Comparison of ENCODE assay signal across 1 cellular context in the genomic region with DNA sequence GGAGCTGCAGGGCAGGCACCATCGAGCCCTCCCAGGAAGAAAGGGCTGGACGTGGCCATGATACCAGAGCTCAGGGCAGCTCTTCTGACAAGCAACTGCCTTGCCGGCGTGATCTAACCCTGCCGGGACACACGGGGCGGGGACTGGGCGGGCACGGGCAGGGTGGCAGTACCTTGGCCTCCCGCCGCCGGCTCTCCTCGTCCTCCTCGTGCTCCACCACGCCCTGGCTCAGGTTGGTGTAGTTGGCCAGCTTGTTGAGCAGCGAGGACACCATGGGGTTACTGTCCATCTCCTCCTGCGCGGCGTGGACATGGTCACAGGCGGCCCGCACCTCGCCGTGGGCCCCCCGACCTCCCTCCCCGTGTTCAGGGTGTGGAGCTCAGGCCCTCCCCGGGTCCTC.
TF ChIP-seq lines count a peak whose summit lies in the region.

No MANE protein-coding gene starts in this region.

TF ChIP-seq in K562, 482 proteins besides CTCF, POLR2A, EP300 and RAD21 (continued from another document):
- TF ChIP-seq, protein P1, sequence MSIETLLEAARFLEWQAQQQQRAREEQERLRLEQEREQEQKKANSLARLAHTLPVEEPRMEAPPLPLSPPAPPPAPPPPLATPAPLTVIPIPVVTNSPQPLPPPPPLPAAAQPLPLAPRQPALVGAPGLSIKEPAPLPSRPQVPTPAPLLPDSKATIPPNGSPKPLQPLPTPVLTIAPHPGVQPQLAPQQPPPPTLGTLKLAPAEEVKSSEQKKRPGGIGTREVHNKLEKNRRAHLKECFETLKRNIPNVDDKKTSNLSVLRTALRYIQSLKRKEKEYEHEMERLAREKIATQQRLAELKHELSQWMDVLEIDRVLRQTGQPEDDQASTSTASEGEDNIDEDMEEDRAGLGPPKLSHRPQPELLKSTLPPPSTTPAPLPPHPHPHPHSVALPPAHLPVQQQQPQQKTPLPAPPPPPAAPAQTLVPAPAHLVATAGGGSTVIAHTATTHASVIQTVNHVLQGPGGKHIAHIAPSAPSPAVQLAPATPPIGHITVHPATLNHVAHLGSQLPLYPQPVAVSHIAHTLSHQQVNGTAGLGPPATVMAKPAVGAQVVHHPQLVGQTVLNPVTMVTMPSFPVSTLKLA (conservative IDR thresholded peaks at IDR 0.05) = no peak
- TF ChIP-seq, protein P2, sequence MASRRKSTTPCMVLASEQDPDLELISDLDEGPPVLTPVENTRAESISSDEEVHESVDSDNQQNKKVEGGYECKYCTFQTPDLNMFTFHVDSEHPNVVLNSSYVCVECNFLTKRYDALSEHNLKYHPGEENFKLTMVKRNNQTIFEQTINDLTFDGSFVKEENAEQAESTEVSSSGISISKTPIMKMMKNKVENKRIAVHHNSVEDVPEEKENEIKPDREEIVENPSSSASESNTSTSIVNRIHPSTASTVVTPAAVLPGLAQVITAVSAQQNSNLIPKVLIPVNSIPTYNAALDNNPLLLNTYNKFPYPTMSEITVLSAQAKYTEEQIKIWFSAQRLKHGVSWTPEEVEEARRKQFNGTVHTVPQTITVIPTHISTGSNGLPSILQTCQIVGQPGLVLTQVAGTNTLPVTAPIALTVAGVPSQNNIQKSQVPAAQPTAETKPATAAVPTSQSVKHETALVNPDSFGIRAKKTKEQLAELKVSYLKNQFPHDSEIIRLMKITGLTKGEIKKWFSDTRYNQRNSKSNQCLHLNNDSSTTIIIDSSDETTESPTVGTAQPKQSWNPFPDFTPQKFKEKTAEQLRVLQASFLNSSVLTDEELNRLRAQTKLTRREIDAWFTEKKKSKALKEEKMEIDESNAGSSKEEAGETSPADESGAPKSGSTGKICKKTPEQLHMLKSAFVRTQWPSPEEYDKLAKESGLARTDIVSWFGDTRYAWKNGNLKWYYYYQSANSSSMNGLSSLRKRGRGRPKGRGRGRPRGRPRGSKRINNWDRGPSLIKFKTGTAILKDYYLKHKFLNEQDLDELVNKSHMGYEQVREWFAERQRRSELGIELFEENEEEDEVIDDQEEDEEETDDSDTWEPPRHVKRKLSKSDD (conservative IDR thresholded peaks at IDR 0.05; ENCODE audit: low read length) = no peak
- TF ChIP-seq TAF7 (tag; IDR thresholded peaks at IDR 0.05) (no peak), DIDO1 (tag; IDR thresholded peaks at IDR 0.05; ENCODE audit: low read depth) (no peak), TEAD2 (tag; IDR thresholded peaks at IDR 0.05) (no peak), HDAC8 (tag; IDR thresholded peaks at IDR 0.05) (no peak), MTF1 (CRISPR knock-in tag; IDR thresholded peaks at IDR 0.05; ENCODE audit: borderline replicate concordance) (no peak), ZNF408 (CRISPR knock-in tag; IDR thresholded peaks at IDR 0.05; ENCODE audit: low read depth) (no peak)
- TF ChIP-seq, protein P3, sequence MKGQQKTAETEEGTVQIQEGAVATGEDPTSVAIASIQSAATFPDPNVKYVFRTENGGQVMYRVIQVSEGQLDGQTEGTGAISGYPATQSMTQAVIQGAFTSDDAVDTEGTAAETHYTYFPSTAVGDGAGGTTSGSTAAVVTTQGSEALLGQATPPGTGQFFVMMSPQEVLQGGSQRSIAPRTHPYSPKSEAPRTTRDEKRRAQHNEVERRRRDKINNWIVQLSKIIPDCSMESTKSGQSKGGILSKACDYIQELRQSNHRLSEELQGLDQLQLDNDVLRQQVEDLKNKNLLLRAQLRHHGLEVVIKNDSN (CRISPR knock-in tag; IDR thresholded peaks at IDR 0.05) = no peak
- TF ChIP-seq, protein P4, sequence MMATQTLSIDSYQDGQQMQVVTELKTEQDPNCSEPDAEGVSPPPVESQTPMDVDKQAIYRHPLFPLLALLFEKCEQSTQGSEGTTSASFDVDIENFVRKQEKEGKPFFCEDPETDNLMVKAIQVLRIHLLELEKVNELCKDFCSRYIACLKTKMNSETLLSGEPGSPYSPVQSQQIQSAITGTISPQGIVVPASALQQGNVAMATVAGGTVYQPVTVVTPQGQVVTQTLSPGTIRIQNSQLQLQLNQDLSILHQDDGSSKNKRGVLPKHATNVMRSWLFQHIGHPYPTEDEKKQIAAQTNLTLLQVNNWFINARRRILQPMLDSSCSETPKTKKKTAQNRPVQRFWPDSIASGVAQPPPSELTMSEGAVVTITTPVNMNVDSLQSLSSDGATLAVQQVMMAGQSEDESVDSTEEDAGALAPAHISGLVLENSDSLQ (IDR thresholded peaks at IDR 0.05) = no peak
- TF ChIP-seq, protein P5, sequence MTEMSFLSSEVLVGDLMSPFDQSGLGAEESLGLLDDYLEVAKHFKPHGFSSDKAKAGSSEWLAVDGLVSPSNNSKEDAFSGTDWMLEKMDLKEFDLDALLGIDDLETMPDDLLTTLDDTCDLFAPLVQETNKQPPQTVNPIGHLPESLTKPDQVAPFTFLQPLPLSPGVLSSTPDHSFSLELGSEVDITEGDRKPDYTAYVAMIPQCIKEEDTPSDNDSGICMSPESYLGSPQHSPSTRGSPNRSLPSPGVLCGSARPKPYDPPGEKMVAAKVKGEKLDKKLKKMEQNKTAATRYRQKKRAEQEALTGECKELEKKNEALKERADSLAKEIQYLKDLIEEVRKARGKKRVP (CRISPR knock-in tag; IDR thresholded peaks at IDR 0.05) = no peak
